In genomic region chr10:20635545-20635944, GRCh38 we compare ENCODE assay signal across 33 cellular contexts.
"Had no signal": no experiment of that assay in that cellular context is flagged by ENCODE, and none has a peak within 500 bp of the region (broad histone marks: within the 10 kb centered on the region; RNA-seq: fewer than 3 reads in every experiment).

No MANE protein-coding gene starts in this region.

- H3K4me2 ChIP-seq: KMS-11, PC-9 had no signal

- H3K9me3 ChIP-seq: SJCRH30 had no signal

- H3K4me1 ChIP-seq: SJCRH30 had no signal

- H3K27ac ChIP-seq: KMS-11, PC-9, RWPE1, SJCRH30, VCaP had no signal

- H3K9ac ChIP-seq: KMS-11 had no signal

- H3K27me3 ChIP-seq: SJCRH30 had no signal

- ATAC-seq: activated CD8-positive, alpha-beta memory T cell treated with anti-CD3 and anti-CD28 coated beads, Interleukin-2, amount 10 ng/mL, durations not matched to agents 7 days and 5 days; activated naive CD8-positive, alpha-beta T cell treated with anti-CD3 and anti-CD28 coated beads, Interleukin-2, amount 50 U/mL, for 24 hours had no signal

- DNase-seq: activated B cell treated with CpG ODN at 0.5 μM for 24 hours; activated CD4-positive, alpha-beta memory T cell treated with anti-CD3 and anti-CD28 coated beads, Interleukin-2, amount 10 ng/mL, durations not matched to agents 7 days and 5 days; activated CD4-positive, alpha-beta T cell treated with anti-CD3 and anti-CD28 coated beads for 4 hours; activated CD4-positive, CD25-positive, alpha-beta regulatory T cell treated with anti-CD3 and anti-CD28 coated beads, Interleukin-2, amount 50 U/mL, for 72 hours; activated CD8-positive, alpha-beta memory T cell treated with anti-CD3 and anti-CD28 coated beads for 24 hours; activated CD8-positive, alpha-beta memory T cell treated with anti-CD3 and anti-CD28 coated beads, Interleukin-2, amount 10 ng/mL, durations not matched to agents 7 days and 5 days; activated CD8-positive, alpha-beta memory T cell treated with anti-CD3 and anti-CD28 coated beads, Interleukin-2, amount 50 U/mL, for 48 hours; activated effector memory CD4-positive, alpha-beta T cell treated with Interleukin-2 at 50 U/mL for 16 hours; activated naive CD4-positive, alpha-beta T cell treated with anti-CD3 and anti-CD28 coated beads, Interleukin-2, amount 10 ng/mL, durations not matched to agents 7 days and 5 days; activated naive CD8-positive, alpha-beta T cell treated with anti-CD3 and anti-CD28 coated beads, Interleukin-2, amount 50 U/mL, for 24 hours; activated T-cell treated with anti-CD3 and anti-CD28 coated beads, Interleukin-2, amount 50 U/mL, for 48 hours; aorta; caudate nucleus; cerebellar nuclear complex; MM.1S; MV-4-11; NCI-H1092; NCI-H1694; NCI-H1930; NCI-H2081 treated with DMSO at 0.1 percent for 48 hours; NCI-H226; NCI-H524 treated with DMSO at 0.1 percent for 48 hours; PC-9; SHP77; SJCRH30; SW 1271; T-helper 1 cell; T-helper 2 cell; T-helper 9 cell had no signal

- FAIRE-seq: RCC 7860 had no signal

- H3K4me3 ChIP-seq: PC-9, SJCRH30 had no signal

- H2AFZ ChIP-seq: PC-9 had no signal
